In genomic region chr12:56785874-56786273, GRCh38 we compare ENCODE assay signal across 7 cellular contexts. TPM values are rescaled to one million over a fixed set of nuclear protein-coding genes. Genes with fewer than 3 reads are reported as not detected.
"Had no signal": no experiment of that assay in that cellular context is flagged by ENCODE, and none has a peak within 500 bp of the region (broad histone marks: within the 10 kb centered on the region; RNA-seq: fewer than 3 reads in every experiment).

No MANE protein-coding gene starts in this region.

- H3K27ac Mint-ChIP-seq: IgD-negative memory B cell had no signal

- H3K27ac ChIP-seq: HL-60 had no signal

- H3K27me3 Mint-ChIP-seq: IgD-negative memory B cell had no signal

- H3K36me3 Mint-ChIP-seq: IgD-negative memory B cell had no signal

- H3K4me1 Mint-ChIP-seq: IgD-negative memory B cell had no signal

- H3K4me3 Mint-ChIP-seq: IgD-negative memory B cell had no signal

- FAIRE-seq: HTR-8/SVneo had no signal

- DNase-seq: IMR-90, KBM-7, KG1 had no signal

- H3K9me3 Mint-ChIP-seq: IgD-negative memory B cell had no signal

RNA-seq across cellular contexts. Expression of gene HSD17B6, which starts 22.8 kb away (rescaled TPM):
- total RNA-seq: HT-29 had no signal
